ENCODE assay signal across 14 cellular contexts in the genomic region with DNA sequence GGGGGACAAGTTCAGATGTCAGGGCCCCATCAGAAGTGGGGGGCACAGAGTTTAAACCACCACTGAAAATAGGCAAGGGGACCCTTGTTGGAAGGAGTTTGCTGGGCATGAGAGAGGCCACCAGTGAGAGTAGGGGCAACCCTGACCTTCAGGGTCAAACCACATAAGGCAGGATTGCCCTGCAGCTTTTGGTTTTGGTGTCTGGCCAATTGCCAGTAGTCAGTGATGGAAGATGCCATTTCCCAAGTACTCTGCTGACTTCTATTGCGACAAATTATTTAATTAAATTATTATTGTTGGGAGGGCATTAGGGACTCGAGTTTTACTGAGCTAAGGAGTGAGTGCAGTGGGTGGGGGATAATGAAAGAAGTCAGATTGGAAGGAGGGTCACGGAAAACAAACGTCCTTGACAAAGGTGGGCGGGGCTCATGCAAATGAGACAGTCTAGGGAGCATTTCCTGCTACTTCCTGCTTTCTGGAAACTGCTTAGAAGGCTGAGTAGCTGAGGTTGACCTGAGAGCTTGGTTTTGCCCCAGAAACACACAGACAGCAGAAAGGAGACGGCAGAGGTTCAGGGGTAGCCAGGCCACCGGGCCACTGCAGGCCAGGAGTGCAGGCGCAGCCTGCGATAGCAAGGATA.
DNase-seq lines count a peak whose midpoint lies in the region; ATAC-seq and TF ChIP-seq lines count a peak whose summit lies in the region.
"Had no signal": no experiment of that assay in that cellular context is flagged by ENCODE, and none has a peak within 500 bp of the region (broad histone marks: within the 10 kb centered on the region; RNA-seq: fewer than 3 reads in every experiment).

No MANE protein-coding gene starts in this region.

- H3K9ac ChIP-seq in mesendoderm (ENCODE audit: low read length) (no peak overlapping the region), trophoblast cell (ENCODE audit: low read length) (no peak overlapping the region)

- ATAC-seq in WTC11 = peak; percentile 47
- ATAC-seq in upper lobe of left lung (ENCODE audit: low FRiP score in 2 of 2) = no peak
- ATAC-seq: left cardiac atrium; stimulated activated naive CD8-positive, alpha-beta T cell treated with anti-CD3 and anti-CD28 coated beads, Interleukin-15, Interleukin-2, amounts not matched to agents 100 U/mL and 50 U/mL, for 24 hours had no signal

- CTCF ChIA-PET in WTC11 (lab: Charles Lee) = interaction anchor here (0.6 to 1.3 kb wide), 4 partner anchors 31 to 330 kb away, joined by 3 to 5 read pairs (median 3); no protein-coding TSS in a partner anchor

- no peaks in the 10 kb centered on the region for H3K27me3 Mint-ChIP-seq in WTC11 (ENCODE audit: low read depth)

- H3K4me2 ChIP-seq in mesendoderm (ENCODE audit: low read length) (no peak overlapping the region), trophoblast cell (ENCODE audit: low read length) (no peak overlapping the region)

- peaks cover 13% of the 10 kb centered on the region for H3K4me1 Mint-ChIP-seq in WTC11

- no peak overlapping the region for H4K12ac ChIP-seq in trophoblast cell (ENCODE audit: low read depth, low read length)

- H3K79me2 ChIP-seq in mesendoderm (ENCODE audit: control insufficient read depth, insufficient read depth, low read length) (no peaks in the 10 kb centered on the region), trophoblast cell (ENCODE audit: control insufficient read depth, insufficient read depth, low read length, poor library complexity) (peaks cover 2% of the 10 kb centered on the region)

- no peak overlapping the region for H3K4me3 Mint-ChIP-seq in WTC11
- H3K4me3 Mint-ChIP-seq: CD14-positive monocyte had no signal

- H3K9me3 Mint-ChIP-seq in WTC11 = peaks cover 3% of the 10 kb centered on the region
- H3K9me3 Mint-ChIP-seq: CD14-positive monocyte had no signal

- peak overlapping the region; percentile 21 for H3K18ac ChIP-seq in mesendoderm (ENCODE audit: low read length)
- H3K18ac ChIP-seq in trophoblast cell (ENCODE audit: low read length) = no peak overlapping the region

- H3K4me1 ChIP-seq in mesendoderm (ENCODE audit: control insufficient read depth, low read depth, low read length) = peaks cover 8% of the 10 kb centered on the region
- no peaks in the 10 kb centered on the region for H3K4me1 ChIP-seq in trophoblast cell (ENCODE audit: control insufficient read depth in 1 of 2, insufficient read depth in 2 of 2, low read length in 2 of 2)
- H3K4me1 ChIP-seq in upper lobe of left lung = peaks cover 5 to 7% (median 6%) of the 10 kb centered on the region in 4 donors
- H3K4me1 ChIP-seq: vagina had no signal

- H3K4ac ChIP-seq in mesendoderm (ENCODE audit: low read depth, low read length) = no peak overlapping the region
- H3K4ac ChIP-seq in trophoblast cell (ENCODE audit: low read depth, low read length) = no peak overlapping the region

- H4K91ac ChIP-seq in trophoblast cell (ENCODE audit: low read depth, low read length) = no peak overlapping the region

- H3K36me3 Mint-ChIP-seq in WTC11 = peaks cover 2% of the 10 kb centered on the region
- H3K36me3 Mint-ChIP-seq: CD14-positive monocyte had no signal

- no peak for TF ChIP-seq POLR2A in upper lobe of left lung (IDR thresholded peaks at IDR 0.05)

- no peaks in the 10 kb centered on the region for H3K27me3 ChIP-seq in H7 (ENCODE audit: control insufficient read depth, insufficient read depth, low read length)
- H3K27me3 ChIP-seq in mesendoderm (ENCODE audit: insufficient read depth, low read length, poor library complexity) = no peaks in the 10 kb centered on the region
- H3K27me3 ChIP-seq in trophoblast cell (ENCODE audit: insufficient read depth, low read length) = no peaks in the 10 kb centered on the region
- H3K27me3 ChIP-seq in upper lobe of left lung = no peaks in the 10 kb centered on the region
- H3K27me3 ChIP-seq: spleen, vagina had no signal

- H3K79me1 ChIP-seq in mesendoderm (ENCODE audit: low read length) = no peaks in the 10 kb centered on the region
- no peaks in the 10 kb centered on the region for H3K79me1 ChIP-seq in trophoblast cell (ENCODE audit: low read length)

- no peak overlapping the region for H2BK15ac ChIP-seq in mesendoderm (replicated peaks; ENCODE audit: low read depth)

- H4K8ac ChIP-seq in mesendoderm (ENCODE audit: low read depth, low read length) (no peak overlapping the region), trophoblast cell (ENCODE audit: low read depth, low read length) (no peak overlapping the region)

- H3K14ac ChIP-seq in trophoblast cell (ENCODE audit: low read length) = no peak overlapping the region

- no peak overlapping the region for H2BK12ac ChIP-seq in trophoblast cell (ENCODE audit: low read length)

- no peak overlapping the region for H3K23ac ChIP-seq in mesendoderm (ENCODE audit: low read length)
- H3K23ac ChIP-seq in trophoblast cell (ENCODE audit: low read length) = no peak overlapping the region

- WGBS in mesendoderm (ENCODE audit: extremely low coverage, insufficient coverage, low lambda C conversion rate) = no CpG with 5 or more reads among the region's 9 CpGs
- WGBS in trophoblast cell (ENCODE audit: extremely low coverage, insufficient coverage, insufficient read length) = no CpG with 5 or more reads among the region's 9 CpGs
- 63 to 69% methylated on average over 9 of the region's 9 CpGs for WGBS in upper lobe of left lung, 2 donors

- H2BK5ac ChIP-seq in mesendoderm (ENCODE audit: low read length) (peak overlapping the region; percentile 43), trophoblast cell (ENCODE audit: low read depth, low read length, poor library complexity) (no peak overlapping the region)

- POLR2A ChIA-PET in WTC11 (lab: Charles Lee) = no interaction called here

- H3K27ac ChIP-seq in mesendoderm (ENCODE audit: low read depth, low read length) (no peak overlapping the region), trophoblast cell (ENCODE audit: low read depth, low read length) (no peak overlapping the region), upper lobe of left lung (no peak overlapping the region)
- H3K27ac ChIP-seq: spleen, vagina, VCaP had no signal

- peak; percentile 25 for DNase-seq in COLO829 (ENCODE audit: low spot score)
- DNase-seq in H7 = peak; percentile 61
- DNase-seq in WTC11 (ENCODE audit: low spot score) = no peak
- peak; percentile 61 for DNase-seq in mesendoderm
- no peak for DNase-seq in trophoblast cell
- no peak for DNase-seq in NCI-H1048 (lab: John Stamatoyannopoulos, UW)
- DNase-seq in upper lobe of left lung = no peak
- DNase-seq: hippocampal formation; left cardiac atrium; spleen; stimulated activated naive CD8-positive, alpha-beta T cell treated with anti-CD3 and anti-CD28 coated beads, Interleukin-15, Interleukin-2, amounts not matched to agents 100 U/mL and 50 U/mL, for 24 hours had no signal

- H3K27ac Mint-ChIP-seq in WTC11 = no peak overlapping the region

- H3K56ac ChIP-seq in mesendoderm (ENCODE audit: low read length) = peak overlapping the region; percentile 51

- no peak for TF ChIP-seq CTCF in WTC11 (IDR thresholded peaks at IDR 0.05)
- no peak for TF ChIP-seq CTCF in upper lobe of left lung (IDR thresholded peaks at IDR 0.05)

- no peaks in the 10 kb centered on the region for H3K9me3 ChIP-seq in trophoblast cell (ENCODE audit: insufficient read depth, low read depth, low read length)
- no peaks in the 10 kb centered on the region for H3K9me3 ChIP-seq in upper lobe of left lung
- H3K9me3 ChIP-seq: spleen, vagina had no signal

- H3K4me3 ChIP-seq in H7 (ENCODE audit: insufficient read depth, low read depth, low read length) (no peak overlapping the region), mesendoderm (ENCODE audit: low read length) (no peak overlapping the region), trophoblast cell (ENCODE audit: low read depth, low read length) (no peak overlapping the region), upper lobe of left lung (no peak overlapping the region)
- H3K4me3 ChIP-seq: spleen, vagina had no signal

- no peak overlapping the region for H2BK120ac ChIP-seq in mesendoderm (ENCODE audit: low read depth, low read length)
- no peak overlapping the region for H2BK120ac ChIP-seq in trophoblast cell (ENCODE audit: insufficient read depth, low read length, poor library complexity)

- H4K5ac ChIP-seq in mesendoderm (ENCODE audit: low read length) = peak overlapping the region; percentile 17

- no peak overlapping the region for H2AFZ ChIP-seq in trophoblast cell (ENCODE audit: insufficient read depth, low read length, poor library complexity)

- H3K36me3 ChIP-seq in H7 (replicated peaks; ENCODE audit: control insufficient read depth, insufficient read depth, low read length) = no peaks in the 10 kb centered on the region
- H3K36me3 ChIP-seq in mesendoderm (ENCODE audit: control insufficient read depth, insufficient read depth, low read length) = no peaks in the 10 kb centered on the region
- no peaks in the 10 kb centered on the region for H3K36me3 ChIP-seq in trophoblast cell (ENCODE audit: control insufficient read depth in 1 of 2, insufficient read depth in 2 of 2, low read length in 2 of 2)
- H3K36me3 ChIP-seq in upper lobe of left lung = no peaks in the 10 kb centered on the region
- H3K36me3 ChIP-seq: spleen, vagina had no signal

- no peak for TF ChIP-seq EP300 in upper lobe of left lung (IDR thresholded peaks at IDR 0.05)

- H2AK5ac ChIP-seq in mesendoderm (ENCODE audit: low read length) = peak overlapping the region; percentile 12
- H2AK5ac ChIP-seq in trophoblast cell (ENCODE audit: low read length) = no peak overlapping the region

TF ChIP-seq in WTC11, 78 proteins besides CTCF, POLR2A, EP300 and RAD21 (continues in another document):
- no peak for TF ChIP-seq JAZF1 (CRISPR knock-in tag; IDR thresholded peaks at IDR 0.05)
- TF ChIP-seq RELA (CRISPR knock-in tag; IDR thresholded peaks at IDR 0.05; ENCODE audit: borderline replicate concordance) = no peak
- no peak for TF ChIP-seq PRRX2 (CRISPR knock-in tag; IDR thresholded peaks at IDR 0.05)
- TF ChIP-seq, protein P1, sequence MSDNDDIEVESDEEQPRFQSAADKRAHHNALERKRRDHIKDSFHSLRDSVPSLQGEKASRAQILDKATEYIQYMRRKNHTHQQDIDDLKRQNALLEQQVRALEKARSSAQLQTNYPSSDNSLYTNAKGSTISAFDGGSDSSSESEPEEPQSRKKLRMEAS (CRISPR knock-in tag; IDR thresholded peaks at IDR 0.05) = no peak
- TF ChIP-seq ZNF138 (CRISPR knock-in tag; conservative IDR thresholded peaks at IDR 0.05) = no peak
- TF ChIP-seq, protein P2, sequence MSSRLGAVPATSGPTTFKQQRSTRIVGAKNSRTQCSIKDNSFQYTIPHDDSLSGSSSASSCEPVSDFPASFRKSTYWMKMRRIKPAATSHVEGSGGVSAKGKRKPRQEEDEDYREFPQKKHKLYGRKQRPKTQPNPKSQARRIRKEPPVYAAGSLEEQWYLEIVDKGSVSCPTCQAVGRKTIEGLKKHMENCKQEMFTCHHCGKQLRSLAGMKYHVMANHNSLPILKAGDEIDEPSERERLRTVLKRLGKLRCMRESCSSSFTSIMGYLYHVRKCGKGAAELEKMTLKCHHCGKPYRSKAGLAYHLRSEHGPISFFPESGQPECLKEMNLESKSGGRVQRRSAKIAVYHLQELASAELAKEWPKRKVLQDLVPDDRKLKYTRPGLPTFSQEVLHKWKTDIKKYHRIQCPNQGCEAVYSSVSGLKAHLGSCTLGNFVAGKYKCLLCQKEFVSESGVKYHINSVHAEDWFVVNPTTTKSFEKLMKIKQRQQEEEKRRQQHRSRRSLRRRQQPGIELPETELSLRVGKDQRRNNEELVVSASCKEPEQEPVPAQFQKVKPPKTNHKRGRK (CRISPR knock-in tag; IDR thresholded peaks at IDR 0.05; ENCODE audit: borderline replicate concordance) = no peak

Comparison
In these comparisons a context has a peak if more than half of its experiments do, and no peak if none do; other contexts are left out.
1. DNase-seq: peak in COLO829 (single experiment), H7 (single experiment) and mesendoderm (single experiment); none in WTC11 (single experiment), trophoblast cell (0 of 2), NCI-H1048 (single experiment) and upper lobe of left lung (0 of 2).